Comparison of ENCODE assay signal across 9 cellular contexts in genomic region chr1:89363638-89364536, GRCh38. TPM values are rescaled to one million over a fixed set of nuclear protein-coding genes. Genes with fewer than 3 reads are reported as not detected.
A peak's percentile ranks its signal among the peaks of the same experiment; 100 is the strongest.
DNase-seq lines count a peak whose midpoint lies in the region; ATAC-seq, FAIRE-seq and TF ChIP-seq lines count a peak whose summit lies in the region.
"Had no signal": no experiment of that assay in that cellular context is flagged by ENCODE, and none has a peak within 500 bp of the region (broad histone marks: within the 10 kb centered on the region; RNA-seq: fewer than 3 reads in every experiment).

GBP6 (plus strand) TSS chr1:89364059; CDS start chr1:89368552, 4,493 bp downstream.

- no peak within 1 kb of the TSS for H3K4me2 ChIP-seq in neuronal stem cell (ENCODE audit: insufficient read depth, low read length, poor library complexity, severe bottlenecking)

- H2AK5ac ChIP-seq in neuronal stem cell (ENCODE audit: low read depth, low read length): no peak within 1 kb of the TSS

- peak within 1 kb of the TSS; percentile 70 for H3K18ac ChIP-seq in neuronal stem cell (ENCODE audit: low read length)

- no peaks in the 10 kb centered on the region for H3K9me3 Mint-ChIP-seq in activated naive CD4-positive, alpha-beta T cell treated with anti-CD3 and anti-CD28 coated beads, Interleukin-2, amount 50 U/mL, for 72 hours
- H3K9me3 Mint-ChIP-seq: dendritic cell treated with granulocyte-macrophage colony-stimulating factor and Interleukin-4, amounts not matched to agents 40 ng/mL and 50 ng/mL, for 4 days had no signal

- intact Hi-C loops in kidney (cut with DNase I): no loop called here

- H3K4me3 ChIP-seq in neuronal stem cell (ENCODE audit: low read length in 2 of 2) (no peak within 1 kb of the TSS), kidney (ENCODE audit: low read length in 2 of 2) (no peak within 1 kb of the TSS)

- H3K4me1 ChIP-seq in neuronal stem cell (ENCODE audit: control insufficient read depth in 2 of 2, insufficient read depth in 1 of 2, low read depth in 1 of 2, low read length in 2 of 2) (no peaks in the 10 kb centered on the region), kidney (ENCODE audit: control insufficient read depth in 1 of 2, insufficient read depth in 1 of 2, low read depth in 1 of 2, low read length in 2 of 2) (no peaks in the 10 kb centered on the region)

- no peaks in the 10 kb centered on the region for H3K36me3 ChIP-seq in neuronal stem cell (replicated peaks in 1 of 2; ENCODE audit: control insufficient read depth in 2 of 2, insufficient read depth in 2 of 2, low read length in 2 of 2)
- no peaks in the 10 kb centered on the region for H3K36me3 ChIP-seq in kidney (ENCODE audit: control insufficient read depth in 1 of 2, insufficient read depth in 2 of 2, low read length in 2 of 2)

- no peaks in the 10 kb centered on the region for H3K27me3 ChIP-seq in neuronal stem cell (ENCODE audit: control insufficient read depth in 3 of 3, insufficient read depth in 3 of 3, low read depth in 1 of 3, low read length in 3 of 3)

- no peak within 1 kb of the TSS for H2BK5ac ChIP-seq in neuronal stem cell (ENCODE audit: low read length)

- H2BK12ac ChIP-seq in neuronal stem cell (ENCODE audit: low read length): no peak within 1 kb of the TSS

- no peak within 1 kb of the TSS for H3K23ac ChIP-seq in neuronal stem cell (ENCODE audit: low read depth, low read length, poor library complexity)

- H4K8ac ChIP-seq in neuronal stem cell (ENCODE audit: low read depth, low read length): no peak within 1 kb of the TSS

- ATAC-seq in HG02852 (IDR thresholded peaks at IDR 0.05; ENCODE audit: unreplicated experiment) (peak; percentile 39), GM21619 (IDR thresholded peaks at IDR 0.05; ENCODE audit: unreplicated experiment) (no peak)
- peak; percentile 59 to 63 for ATAC-seq in activated naive CD4-positive, alpha-beta T cell treated with anti-CD3 and anti-CD28 coated beads, Interleukin-2, amount 50 U/mL, for 72 hours

- peak within 1 kb of the TSS in 1 of 2 donors; percentile 56 for H3K27ac Mint-ChIP-seq in activated naive CD4-positive, alpha-beta T cell treated with anti-CD3 and anti-CD28 coated beads, Interleukin-2, amount 50 U/mL, for 72 hours
- H3K27ac Mint-ChIP-seq: dendritic cell treated with granulocyte-macrophage colony-stimulating factor and Interleukin-4, amounts not matched to agents 40 ng/mL and 50 ng/mL, for 4 days had no signal

- no peaks in the 10 kb centered on the region for H3K79me1 ChIP-seq in neuronal stem cell (ENCODE audit: low read depth, low read length)

- no peak within 1 kb of the TSS for H4K91ac ChIP-seq in neuronal stem cell (ENCODE audit: low read depth, low read length, poor library complexity)

- H3K27ac ChIP-seq in neuronal stem cell (replicated peaks; ENCODE audit: low read length) (no peak within 1 kb of the TSS), kidney (ENCODE audit: low read depth in 2 of 2, low read length in 2 of 2) (no peak within 1 kb of the TSS)

- DNase-seq in GM19239 (ENCODE audit: insufficient read length, low spot score): no peak
- DNase-seq in activated naive CD4-positive, alpha-beta T cell treated with anti-CD3 and anti-CD28 coated beads, Interleukin-2, amount 50 U/mL, for 72 hours (ENCODE audit: low spot score in 2 of 2): no peak
- no peak for DNase-seq in neuronal stem cell (ENCODE audit: low spot score)
- DNase-seq in kidney: no peak
- DNase-seq in DMS79 treated with DMSO at 0.1 percent for 48 hours (lab: John Stamatoyannopoulos, UW): no peak
- DNase-seq in UCSD-AML1 (lab: John Stamatoyannopoulos, UW; ENCODE audit: unreplicated experiment): no peak

- H3K4ac ChIP-seq in neuronal stem cell (ENCODE audit: low read length): no peak within 1 kb of the TSS

- FAIRE-seq in GM19239 (lab: Jason Lieb, UNC) (peak; percentile 35), kidney (lab: Jason Lieb, UNC) (no peak)

- H3K9ac ChIP-seq in neuronal stem cell (ENCODE audit: low read depth, low read length, poor library complexity) (no peak within 1 kb of the TSS), kidney (ENCODE audit: low read length in 2 of 2) (no peak within 1 kb of the TSS)

- no CpG with 5 or more reads among the region's 10 CpGs for WGBS in neuronal stem cell (ENCODE audit: extremely low coverage in 2 of 2, insufficient read length in 2 of 2, insufficient replicate concordance in 1 of 2), 2 donors

- no peak for TF ChIP-seq CTCF in kidney (IDR thresholded peaks at IDR 0.05; ENCODE audit: borderline replicate concordance, extremely low read depth, insufficient read depth)

- H2AFZ ChIP-seq in neuronal stem cell (ENCODE audit: low read length): peak within 1 kb of the TSS; percentile 46

- H2BK15ac ChIP-seq in neuronal stem cell (ENCODE audit: low read length): no peak within 1 kb of the TSS

- H3K9me3 ChIP-seq in neuronal stem cell (replicated peaks in 1 of 2; ENCODE audit: control insufficient read depth in 2 of 2, insufficient read depth in 1 of 2, low read depth in 1 of 2, low read length in 2 of 2): no peaks in the 10 kb centered on the region
- no peaks in the 10 kb centered on the region for H3K9me3 ChIP-seq in kidney (ENCODE audit: control insufficient read depth in 1 of 2, low read length in 2 of 2)

- H2BK120ac ChIP-seq in neuronal stem cell (ENCODE audit: low read depth, low read length): no peak within 1 kb of the TSS

- H3K36me3 Mint-ChIP-seq in activated naive CD4-positive, alpha-beta T cell treated with anti-CD3 and anti-CD28 coated beads, Interleukin-2, amount 50 U/mL, for 72 hours: no peaks in the 10 kb centered on the region

- no peak within 1 kb of the TSS for H3K14ac ChIP-seq in neuronal stem cell (ENCODE audit: low read length)

RNA-seq across cellular contexts. Expression of gene GBP6, which starts in this region (rescaled TPM):
- under 1 TPM; 0.11 to 0.31 TPM for total RNA-seq in activated naive CD4-positive, alpha-beta T cell treated with anti-CD3 and anti-CD28 coated beads, Interleukin-2, amount 50 U/mL, for 72 hours
- polyA plus RNA-seq in neuronal stem cell (2013, experiment 1 of 2): not detected
- not detected for polyA plus RNA-seq in neuronal stem cell (2013, experiment 2 of 2)
- total RNA-seq in kidney: not detected
- not detected for polyA plus RNA-seq in kidney (ENCODE audit: insufficient read depth, low read depth, low replicate concordance)

Comparison
In these comparisons a context has a peak if more than half of its experiments do, and no peak if none do; other contexts are left out.
1. Peak in ATAC-seq in activated naive CD4-positive, alpha-beta T cell treated with anti-CD3 and anti-CD28 coated beads, Interleukin-2, amount 50 U/mL, for 72 hours; RNA of the gene not detected or under 1 TPM.